ENCODE assay signal across 6 cellular contexts in genomic region chr21:30097791-30098190, GRCh38.
"Had no signal": no experiment of that assay in that cellular context is flagged by ENCODE, and none has a peak within 500 bp of the region (broad histone marks: within the 10 kb centered on the region; RNA-seq: fewer than 3 reads in every experiment).

No MANE protein-coding gene starts in this region.

- DNase-seq: GM23248, GOT3, H7, HFFc6 had no signal

- H3K4me1 ChIP-seq: HAP-1 had no signal

- H3K36me3 ChIP-seq: HAP-1 had no signal

- H3K4me3 ChIP-seq: GM23248, HAP-1 had no signal

- H3K27ac ChIP-seq: GM23248, HL-60 had no signal

- H3K9ac ChIP-seq: GM23248 had no signal

- H2AFZ ChIP-seq: GM23248 had no signal
